In the genomic region with DNA sequence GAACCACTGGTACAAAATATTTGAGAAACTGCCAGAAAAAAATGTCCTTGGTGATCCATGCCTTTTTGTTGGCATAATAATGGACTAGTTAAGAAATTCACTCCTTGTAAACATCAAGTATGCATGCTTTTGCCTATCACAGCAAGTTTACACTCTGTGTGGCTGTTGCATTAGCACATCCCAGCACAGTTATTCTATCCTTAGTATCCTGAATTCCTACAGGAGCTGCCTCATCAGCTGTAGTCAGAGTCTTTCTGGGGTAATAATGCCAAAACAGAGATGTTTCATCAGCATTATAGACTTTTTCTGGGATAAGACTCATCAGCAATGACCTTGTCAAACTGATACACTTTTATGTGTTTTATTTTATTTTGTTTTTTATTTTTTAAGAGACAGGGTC, we compare ENCODE assay signal across 20 cellular contexts.
DNase-seq lines count a peak whose midpoint lies in the region; ATAC-seq and TF ChIP-seq lines count a peak whose summit lies in the region.
"Had no signal": no experiment of that assay in that cellular context is flagged by ENCODE, and none has a peak within 500 bp of the region (broad histone marks: within the 10 kb centered on the region; RNA-seq: fewer than 3 reads in every experiment).

No MANE protein-coding gene starts in this region.

- H3K9ac ChIP-seq in mammary epithelial cell (ENCODE audit: insufficient read depth, low read length) (no peak overlapping the region), PC-3 (ENCODE audit: low read length) (no peak overlapping the region)

- H3K4me3 ChIP-seq in mammary epithelial cell (replicated peaks in 1 of 3; ENCODE audit: insufficient read depth in 1 of 3, low read depth in 2 of 3, low read length in 3 of 3) (no peak overlapping the region), breast epithelium (no peak overlapping the region), PC-3 (ENCODE audit: low read length) (no peak overlapping the region)
- H3K4me3 ChIP-seq: K562 had no signal

- no peak overlapping the region for H3K27ac Mint-ChIP-seq in activated CD4-positive, alpha-beta memory T cell treated with anti-CD3 and anti-CD28 coated beads, Interleukin-2, amount 10 ng/mL, durations not matched to agents 7 days and 5 days
- H3K27ac Mint-ChIP-seq in stimulated activated naive CD8-positive, alpha-beta T cell treated with anti-CD3 and anti-CD28 coated beads, Interleukin-15, amount 100 ng/mL, for 72 hours = no peak overlapping the region
- H3K27ac Mint-ChIP-seq: B cell, CD14-positive monocyte, H9 had no signal

- no peaks in the 10 kb centered on the region for H3K9me3 Mint-ChIP-seq in activated CD4-positive, alpha-beta memory T cell treated with anti-CD3 and anti-CD28 coated beads, Interleukin-2, amount 10 ng/mL, durations not matched to agents 7 days and 5 days
- no peaks in the 10 kb centered on the region for H3K9me3 Mint-ChIP-seq in stimulated activated naive CD8-positive, alpha-beta T cell treated with anti-CD3 and anti-CD28 coated beads, Interleukin-15, amount 100 ng/mL, for 72 hours
- H3K9me3 Mint-ChIP-seq: H9 had no signal

- H3K27me3 ChIP-seq in mammary epithelial cell (ENCODE audit: insufficient read depth, low read length) = no peaks in the 10 kb centered on the region
- H3K27me3 ChIP-seq in breast epithelium = no peaks in the 10 kb centered on the region
- no peaks in the 10 kb centered on the region for H3K27me3 ChIP-seq in PC-3 (ENCODE audit: low read length)

- H3K79me2 ChIP-seq in mammary epithelial cell (ENCODE audit: insufficient read depth, low read length) (no peaks in the 10 kb centered on the region), PC-3 (ENCODE audit: low read length) (no peaks in the 10 kb centered on the region)

- H4K20me1 ChIP-seq in mammary epithelial cell (ENCODE audit: insufficient read depth, low read length) (no peaks in the 10 kb centered on the region), PC-3 (ENCODE audit: low read length) (no peaks in the 10 kb centered on the region)

- H3K4me1 Mint-ChIP-seq in activated CD4-positive, alpha-beta memory T cell treated with anti-CD3 and anti-CD28 coated beads, Interleukin-2, amount 10 ng/mL, durations not matched to agents 7 days and 5 days = no peaks in the 10 kb centered on the region
- H3K4me1 Mint-ChIP-seq in stimulated activated naive CD8-positive, alpha-beta T cell treated with anti-CD3 and anti-CD28 coated beads, Interleukin-15, amount 100 ng/mL, for 72 hours = no peaks in the 10 kb centered on the region
- H3K4me1 Mint-ChIP-seq: B cell, CD14-positive monocyte had no signal

- H3K36me3 ChIP-seq in mammary epithelial cell (ENCODE audit: insufficient read depth, low read length) (no peaks in the 10 kb centered on the region), breast epithelium (no peaks in the 10 kb centered on the region), PC-3 (ENCODE audit: low read depth, low read length) (no peaks in the 10 kb centered on the region)

- dilution Hi-C loops in mammary epithelial cell (cut with HindIII; ENCODE audit: low sequenced_read_pairs) = no loop called here

- in situ Hi-C loops in mammary epithelial cell (cut with MboI; ENCODE audit: low sequenced_read_pairs in 2 of 2) = no loop called here

- TF ChIP-seq CTCF in mammary epithelial cell (conservative IDR thresholded peaks at IDR 0.05 in 1 of 2, IDR thresholded peaks at IDR 0.05 in 1 of 2; ENCODE audit: extremely low read depth in 1 of 2, insufficient read depth in 1 of 2, low read depth in 1 of 2, low read length in 2 of 2) = no peak
- no peak for TF ChIP-seq CTCF in breast epithelium (IDR thresholded peaks at IDR 0.05)
- no peak for TF ChIP-seq CTCF in PC-3 (conservative IDR thresholded peaks at IDR 0.05; ENCODE audit: low read depth, low read length)

- H3K4me1 ChIP-seq in mammary epithelial cell (ENCODE audit: insufficient read depth, low read length) (peaks cover 12% of the 10 kb centered on the region), breast epithelium (no peaks in the 10 kb centered on the region), PC-3 (ENCODE audit: insufficient read depth, low read length) (no peaks in the 10 kb centered on the region)

- ATAC-seq in PC-3 = peak; percentile 25; the same call in 1 of the 2 replicates
- no peak for ATAC-seq in stimulated activated naive CD8-positive, alpha-beta T cell treated with anti-CD3 and anti-CD28 coated beads, Interleukin-15, amount 100 ng/mL, for 72 hours
- ATAC-seq: K562 had no signal

- BruUV-seq in mammary epithelial cell (replicated peaks; lab: Mats Ljungman, UMichigan) (no TSS peak), PC-3 (replicated peaks; lab: Mats Ljungman, UMichigan) (no TSS peak)

- POLR2A ChIA-PET in PC-3 (lab: Charles Lee; ENCODE audit: unreplicated experiment) (no interaction called here), HEK293T (lab: Yijun Ruan, JAX) (no interaction called here)
- POLR2A ChIA-PET in activated CD4-positive, alpha-beta memory T cell treated with anti-CD3 and anti-CD28 coated beads, Interleukin-2, amount 10 ng/mL, durations not matched to agents 7 days and 5 days (lab: Charles Lee) = no interaction called here

- H3K4me3 Mint-ChIP-seq in activated CD4-positive, alpha-beta memory T cell treated with anti-CD3 and anti-CD28 coated beads, Interleukin-2, amount 10 ng/mL, durations not matched to agents 7 days and 5 days = no peak overlapping the region
- H3K4me3 Mint-ChIP-seq in stimulated activated naive CD8-positive, alpha-beta T cell treated with anti-CD3 and anti-CD28 coated beads, Interleukin-15, amount 100 ng/mL, for 72 hours = no peak overlapping the region
- H3K4me3 Mint-ChIP-seq: B cell, CD14-positive monocyte, H9 had no signal

- no peaks in the 10 kb centered on the region for H3K9me2 ChIP-seq in PC-3 (replicated peaks; ENCODE audit: low read length)

- intact Hi-C loops in mammary epithelial cell (cut with micrococcal nuclease) = no loop called here
- intact Hi-C loops in breast epithelium (cut with DNase I; ENCODE audit: low total_unique reads) = loop anchor here (10.0 kb wide), 1 partner anchor 103 kb away; no protein-coding TSS in a partner anchor
- intact Hi-C loops in PC-3 (cut with micrococcal nuclease) = no loop called here

- no peak for DNase-seq in mammary epithelial cell
- DNase-seq in breast epithelium (ENCODE audit: low spot score in 2 of 2) = no peak
- DNase-seq in PC-3 = no peak
- DNase-seq in fibroblast of peridontal ligament (ENCODE audit: extremely low read depth) = peak; percentile 58
- no peak for DNase-seq in HEK293T (ENCODE audit: extremely low spot score)
- DNase-seq in activated CD4-positive, alpha-beta memory T cell treated with anti-CD3 and anti-CD28 coated beads, Interleukin-2, amount 10 ng/mL, durations not matched to agents 7 days and 5 days = no peak
- no peak for DNase-seq in islet precursor cell
- no peak for DNase-seq in stimulated activated naive CD8-positive, alpha-beta T cell treated with anti-CD3 and anti-CD28 coated beads, Interleukin-15, amount 100 ng/mL, for 72 hours
- DNase-seq: 8988T, DMS53, H9, NCI-H1092, NCI-H1694 treated with DMSO at 0.1 percent for 48 hours, NCI-H446, NCI-H526, Right ventricle myocardium superior, SW 1271 had no signal

- H3K27ac ChIP-seq in mammary epithelial cell (ENCODE audit: insufficient read depth, low read depth, low read length) (no peak overlapping the region), breast epithelium (no peak overlapping the region), PC-3 (ENCODE audit: low read length) (no peak overlapping the region)

- H2AFZ ChIP-seq in mammary epithelial cell (ENCODE audit: low read depth, low read length) = no peak overlapping the region
- no peak overlapping the region for H2AFZ ChIP-seq in PC-3 (ENCODE audit: low read length)

- no peaks in the 10 kb centered on the region for H3F3A ChIP-seq in PC-3 (ENCODE audit: low read length, unreplicated experiment)

- H3K27me3 Mint-ChIP-seq in activated CD4-positive, alpha-beta memory T cell treated with anti-CD3 and anti-CD28 coated beads, Interleukin-2, amount 10 ng/mL, durations not matched to agents 7 days and 5 days = peaks cover 2% of the 10 kb centered on the region
- no peaks in the 10 kb centered on the region for H3K27me3 Mint-ChIP-seq in stimulated activated naive CD8-positive, alpha-beta T cell treated with anti-CD3 and anti-CD28 coated beads, Interleukin-15, amount 100 ng/mL, for 72 hours
- H3K27me3 Mint-ChIP-seq: B cell had no signal

- no peaks in the 10 kb centered on the region for H3K36me3 Mint-ChIP-seq in activated CD4-positive, alpha-beta memory T cell treated with anti-CD3 and anti-CD28 coated beads, Interleukin-2, amount 10 ng/mL, durations not matched to agents 7 days and 5 days (ENCODE audit: low read depth)
- H3K36me3 Mint-ChIP-seq: CD14-positive monocyte had no signal

- peak overlapping the region; percentile 37 for H3K4me2 ChIP-seq in mammary epithelial cell (ENCODE audit: insufficient read depth, low read depth, low read length)
- H3K4me2 ChIP-seq in PC-3 (ENCODE audit: low read length) = no peak overlapping the region

- H3K9me3 ChIP-seq in mammary epithelial cell (replicated peaks; ENCODE audit: insufficient read depth, low read length) (no peaks in the 10 kb centered on the region), breast epithelium (no peaks in the 10 kb centered on the region), PC-3 (ENCODE audit: low read length) (no peaks in the 10 kb centered on the region)

- no peak for TF ChIP-seq POLR2A in breast epithelium (IDR thresholded peaks at IDR 0.05)

- CTCF ChIA-PET in mammary epithelial cell (lab: Charles Lee; ENCODE audit: low non-redundant PET) (no interaction called here), PC-3 (lab: Charles Lee) (no interaction called here), HEK293T (lab: Yijun Ruan, JAX) (interaction anchor here (0.7 kb wide), 1 partner anchor 91 kb away, joined by 3 read pairs; no protein-coding TSS in a partner anchor)
- CTCF ChIA-PET in activated CD4-positive, alpha-beta memory T cell treated with anti-CD3 and anti-CD28 coated beads, Interleukin-2, amount 10 ng/mL, durations not matched to agents 7 days and 5 days (lab: Charles Lee) = no interaction called here

TF ChIP-seq in HEK293T, 16 proteins besides CTCF, POLR2A, EP300 and RAD21:
- TF ChIP-seq L3MBTL2 (conservative IDR thresholded peaks at IDR 0.05) = no peak
